ENCODE assay signal across 8 cellular contexts in genomic region chr11:61361686-61362541, GRCh38. TPM values are rescaled to one million over a fixed set of nuclear protein-coding genes. Genes with fewer than 3 reads are reported as not detected.
DNase-seq lines count a peak whose midpoint lies in the region; ATAC-seq and TF ChIP-seq lines count a peak whose summit lies in the region.

CYB561A3 (minus strand) TSS chr11:61361882; CDS start chr11:61356713, 5,169 bp downstream.
TMEM138 (plus strand) TSS chr11:61362374; CDS start chr11:61364391, 2,017 bp downstream.

- TF ChIP-seq POLR2A in adrenal gland (IDR thresholded peaks at IDR 0.05), result peak; percentile 97

- intact Hi-C loops in adrenal gland (cut with DNase I) (no loop called here), heart right ventricle (cut with DNase I) (loop anchor here in 3 of 10 donors (1.0 to 2.0 kb wide), 3 partner anchors 25 to 29 kb away; partner anchors contain the start of genes DDB1 (in 2 of the 3) and TKFC (in 2 of the 3)), posterior vena cava (cut with DNase I) (no loop called here), upper lobe of right lung (cut with DNase I) (no loop called here)

- DNase-seq in GM12865 (ENCODE audit: low read depth), result peak; percentile 97
- DNase-seq in NCI-H1417 treated with DMSO at 0.1 percent for 48 hours (lab: John Stamatoyannopoulos, UW), result peak; percentile 90
- peak; percentile 74 to 90 (median 82) for DNase-seq in T-cell
- DNase-seq in adrenal gland, result peak; percentile 91 to 96 (median 94)
- DNase-seq in heart right ventricle, result peak; percentile 90
- peak; percentile 98 for DNase-seq in posterior vena cava (ENCODE audit: low spot score)
- DNase-seq in upper lobe of right lung, result peak; percentile 96

- H3K9me3 Mint-ChIP-seq in T-cell, result no peaks in the 10 kb centered on the region

- CTCF ChIA-PET in T-cell (lab: Charles Lee), result interaction anchor here (0.7 to 4.5 kb wide), 8 partner anchors 24 to 68 kb away, joined by 3 to 54 read pairs (median 8); partner anchors contain the start of genes CPSF7 (in 1 of the 2), DDB1 (in 1 of the 2), SDHAF2 (in 1 of the 2) and TKFC (in 1 of the 2)

- peaks cover 52 to 75% of the 10 kb centered on the region in 2 donors for H3K4me1 ChIP-seq in adrenal gland (replicated peaks in 1 of 2)
- H3K4me1 ChIP-seq in heart right ventricle, result peaks cover 3 to 48% (median 30%) of the 10 kb centered on the region in 9 donors
- peaks cover 41% of the 10 kb centered on the region for H3K4me1 ChIP-seq in upper lobe of right lung

- TF ChIP-seq CTCF in GM12865 (IDR thresholded peaks at IDR 0.05; ENCODE audit: insufficient read depth, low read depth, low read length, missing control alignments) (no peak), adrenal gland (IDR thresholded peaks at IDR 0.05) (no peak), heart right ventricle (IDR thresholded peaks at IDR 0.05) (no peak), upper lobe of right lung (IDR thresholded peaks at IDR 0.05) (no peak)

- H3K4me1 Mint-ChIP-seq in T-cell, result peaks cover 33 to 53% (median 46%) of the 10 kb centered on the region in 3 donors

- POLR2A ChIA-PET in T-cell (lab: Charles Lee), result interaction anchor here (0.5 to 1.5 kb wide), 8 partner anchors 7 to 1109 kb away, joined by 3 to 13 read pairs (median 4); partner anchors contain the start of genes DDB1 (in 1 of the 2), TKFC (in 1 of the 2) and TMEM216 (in 1 of the 2)

- H3K4me3 ChIP-seq in GM12865 (ENCODE audit: low read depth, low read length) (peak within 1 kb of the TSS; percentile 95), adrenal gland (peak within 1 kb of the TSS; percentile 26 to 80 (median 58)), heart right ventricle (peak within 1 kb of the TSS; percentile 43 to 89 (median 76)), upper lobe of right lung (peak within 1 kb of the TSS; percentile 83)

- H3K9me3 ChIP-seq in adrenal gland (replicated peaks in 1 of 3), result no peaks in the 10 kb centered on the region
- no peaks in the 10 kb centered on the region for H3K9me3 ChIP-seq in heart right ventricle
- no peaks in the 10 kb centered on the region for H3K9me3 ChIP-seq in upper lobe of right lung

- H3K36me3 Mint-ChIP-seq in T-cell, result peaks cover 6% of the 10 kb centered on the region

- H3K36me3 ChIP-seq in adrenal gland (replicated peaks in 1 of 2), result peaks cover 0 to 27% of the 10 kb centered on the region in 2 donors
- peaks cover 0 to 36% (median 29%) of the 10 kb centered on the region in 9 donors for H3K36me3 ChIP-seq in heart right ventricle
- peaks cover 32% of the 10 kb centered on the region for H3K36me3 ChIP-seq in upper lobe of right lung

- H3K27ac ChIP-seq in adrenal gland (peak within 1 kb of the TSS; percentile 80 to 98 (median 97)), heart right ventricle (peak within 1 kb of the TSS; percentile 93 to 100 (median 99)), upper lobe of right lung (peak within 1 kb of the TSS; percentile 99)

- H3K27me3 ChIP-seq in adrenal gland (no peaks in the 10 kb centered on the region), heart right ventricle (no peaks in the 10 kb centered on the region), upper lobe of right lung (no peaks in the 10 kb centered on the region)

- 0 to 1% (median 0%) methylated on average over 4 to 65 of the region's 65 CpGs for WGBS in adrenal gland, 4 donors
- 0% methylated on average over 65 of the region's 65 CpGs for WGBS in heart right ventricle, 2 donors

- H3K4me3 Mint-ChIP-seq in T-cell, result peak within 1 kb of the TSS; percentile 99 to 100 (median 100)

- peak; percentile 78 for ATAC-seq in HG02759 (IDR thresholded peaks at IDR 0.05; ENCODE audit: unreplicated experiment)
- ATAC-seq in T-cell (replicated peaks in 1 of 4), result peak; percentile 89 to 93 (median 92)
- ATAC-seq in heart right ventricle, result peak; percentile 96 to 98 (median 98)
- peak; percentile 97 for ATAC-seq in upper lobe of right lung

- H3K27me3 Mint-ChIP-seq in T-cell, result no peaks in the 10 kb centered on the region

- peak within 1 kb of the TSS; percentile 98 to 100 for H3K27ac Mint-ChIP-seq in T-cell

RNA-seq across cellular contexts. Expression of gene CYB561A3, which starts in this region (rescaled TPM):
- total RNA-seq in T-cell, result 10 to 100 TPM; 34.8 to 49.1 (median 47.3) TPM
- total RNA-seq in adrenal gland, result 1,000 to 10,000 TPM in 3 of 8 donors, 100 to 1,000 TPM in 5; 137 to 1,306 (median 828) TPM
- polyA plus RNA-seq in adrenal gland, result 100 to 1,000 TPM; 108 to 299 (median 284) TPM
- 10 to 100 TPM in 5 of 10 donors, 1 to 10 TPM in 5; 6.0 to 18.6 (median 9.7) TPM for total RNA-seq in heart right ventricle
- polyA plus RNA-seq in heart right ventricle, result 10 to 100 TPM; 10.5 to 11.8 TPM
- 10 to 100 TPM; 28.9 to 33.6 TPM for total RNA-seq in posterior vena cava
- 50.3 TPM for total RNA-seq in upper lobe of right lung

RNA-seq across cellular contexts. Expression of gene TMEM138, which starts in this region (rescaled TPM):
- total RNA-seq in T-cell (10 to 100 TPM; 48.7 to 57.7 (median 56.6) TPM), adrenal gland (100 to 1,000 TPM in 5 of 8 donors, 10 to 100 TPM in 3; 79.4 to 183 (median 134) TPM), heart right ventricle (10 to 100 TPM; 14.4 to 25.9 (median 17.6) TPM), posterior vena cava (10 to 100 TPM; 36.0 to 49.2 TPM), upper lobe of right lung (46.3 TPM)
- polyA plus RNA-seq in adrenal gland (100 to 1,000 TPM; 244 to 276 (median 259) TPM), heart right ventricle (10 to 100 TPM; 28.0 to 35.3 TPM)

Comparison
In these comparisons a context has a peak if more than half of its experiments do, and no peak if none do; other contexts are left out.
1. Peak in every context shown above with its lines: DNase-seq, ATAC-seq, H3K4me3 ChIP-seq and H3K27ac ChIP-seq.
2. RNA of gene CYB561A3 (polyA plus RNA-seq): 108 to 299 TPM in adrenal gland; 10.5 to 11.8 TPM in heart right ventricle; every median in the first group is over 4 times any median in the second.
3. RNA of gene TMEM138 (polyA plus RNA-seq): 244 to 276 TPM in adrenal gland; 28.0 to 35.3 TPM in heart right ventricle; every median in the first group is over 4 times any median in the second.